ENCODE assay signal across 14 cellular contexts in the genomic region with DNA sequence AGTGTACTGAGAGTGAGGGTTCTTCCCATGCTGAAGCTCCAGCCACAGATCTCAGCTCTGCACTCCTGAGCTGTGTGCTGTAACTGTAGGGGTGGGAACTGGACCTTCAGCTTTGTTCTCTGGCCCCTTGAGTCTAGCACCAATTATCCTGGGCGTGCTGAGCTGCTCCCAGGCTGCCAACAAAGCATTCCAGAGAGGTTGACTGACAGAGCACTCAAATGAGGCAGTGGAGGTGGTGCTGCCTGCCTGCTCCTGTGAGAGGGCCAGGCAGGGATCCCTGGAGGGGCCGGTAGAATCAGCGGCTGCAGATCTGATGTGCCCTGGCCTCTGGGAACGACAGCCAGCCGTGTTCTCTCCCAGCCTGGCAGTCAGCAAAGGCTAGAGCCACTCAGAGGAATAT.
"Had no signal": no experiment of that assay in that cellular context is flagged by ENCODE, and none has a peak within 500 bp of the region (broad histone marks: within the 10 kb centered on the region; RNA-seq: fewer than 3 reads in every experiment).

No MANE protein-coding gene starts in this region.

- H3K4me3 Mint-ChIP-seq: activated CD4-positive, alpha-beta T cell treated with anti-CD3 and anti-CD28 coated beads, Interleukin-2, amount 10 ng/mL, durations not matched to agents 24 days and 14 days; activated naive CD8-positive, alpha-beta T cell treated with anti-CD3 and anti-CD28 coated beads, Interleukin-2, amount 10 ng/mL, durations not matched to agents 7 days and 5 days; activated T-helper 1 cell treated with anti-CD3 and anti-CD28 coated beads, Interleukin-12 subunit alpha, Interleukin-12 subunit beta, Interleukin-2, Interleukin-4 antibody, amounts not matched to agents 30 ng/mL and 10 ng/mL and 1 ng/mL, durations not matched to agents 14 hours and 24 hours and 36 hours; brain; central memory CD8-positive, alpha-beta T cell; stimulated activated effector memory CD8-positive, alpha-beta T cell treated with anti-CD3 and anti-CD28 coated beads, Interleukin-12 subunit alpha, Interleukin-12 subunit beta, amount 100 ng/mL, for 72 hours had no signal

- H3K27me3 Mint-ChIP-seq: activated CD4-positive, alpha-beta T cell treated with anti-CD3 and anti-CD28 coated beads, Interleukin-2, amount 10 ng/mL, durations not matched to agents 24 days and 14 days; activated naive CD8-positive, alpha-beta T cell treated with anti-CD3 and anti-CD28 coated beads, Interleukin-2, amount 10 ng/mL, durations not matched to agents 7 days and 5 days; central memory CD8-positive, alpha-beta T cell; naive thymus-derived CD8-positive, alpha-beta T cell had no signal

- H3K27ac ChIP-seq: epithelial cell of prostate, heart left ventricle had no signal

- H3K27ac Mint-ChIP-seq: activated CD4-positive, alpha-beta T cell treated with anti-CD3 and anti-CD28 coated beads, Interleukin-2, amount 10 ng/mL, durations not matched to agents 24 days and 14 days; activated naive CD8-positive, alpha-beta T cell treated with anti-CD3 and anti-CD28 coated beads, Interleukin-2, amount 10 ng/mL, durations not matched to agents 7 days and 5 days; activated T-helper 1 cell treated with anti-CD3 and anti-CD28 coated beads, Interleukin-12 subunit alpha, Interleukin-12 subunit beta, Interleukin-2, Interleukin-4 antibody, amounts not matched to agents 30 ng/mL and 10 ng/mL and 1 ng/mL, durations not matched to agents 14 hours and 24 hours and 36 hours; naive thymus-derived CD8-positive, alpha-beta T cell; stimulated activated effector memory CD8-positive, alpha-beta T cell treated with anti-CD3 and anti-CD28 coated beads, Interleukin-12 subunit alpha, Interleukin-12 subunit beta, amount 100 ng/mL, for 72 hours had no signal

- H3K4me1 Mint-ChIP-seq: activated CD4-positive, alpha-beta T cell treated with anti-CD3 and anti-CD28 coated beads, Interleukin-2, amount 10 ng/mL, durations not matched to agents 24 days and 14 days; activated naive CD8-positive, alpha-beta T cell treated with anti-CD3 and anti-CD28 coated beads, Interleukin-2, amount 10 ng/mL, durations not matched to agents 7 days and 5 days; brain; central memory CD8-positive, alpha-beta T cell; naive thymus-derived CD8-positive, alpha-beta T cell; stimulated activated effector memory CD8-positive, alpha-beta T cell treated with anti-CD3 and anti-CD28 coated beads, Interleukin-12 subunit alpha, Interleukin-12 subunit beta, amount 100 ng/mL, for 72 hours had no signal

- DNase-seq: activated CD4-positive, alpha-beta T cell treated with anti-CD3 and anti-CD28 coated beads, Interleukin-2, amount 10 ng/mL, durations not matched to agents 24 days and 14 days; activated CD4-positive, CD25-positive, alpha-beta regulatory T cell; activated naive CD8-positive, alpha-beta T cell treated with anti-CD3 and anti-CD28 coated beads, Interleukin-2, amount 10 ng/mL, durations not matched to agents 7 days and 5 days; cortex of kidney; effector memory CD4-positive, alpha-beta T cell; heart left ventricle; naive thymus-derived CD8-positive, alpha-beta T cell; posterior cingulate gyrus; retina had no signal

- H3K36me3 ChIP-seq: heart left ventricle had no signal

- H3K9me3 Mint-ChIP-seq: activated naive CD8-positive, alpha-beta T cell treated with anti-CD3 and anti-CD28 coated beads, Interleukin-2, amount 10 ng/mL, durations not matched to agents 7 days and 5 days; activated T-helper 1 cell treated with anti-CD3 and anti-CD28 coated beads, Interleukin-12 subunit alpha, Interleukin-12 subunit beta, Interleukin-2, Interleukin-4 antibody, amounts not matched to agents 30 ng/mL and 10 ng/mL and 1 ng/mL, durations not matched to agents 14 hours and 24 hours and 36 hours; brain had no signal

- H3K4me3 ChIP-seq: heart left ventricle had no signal

- H3K4me1 ChIP-seq: heart left ventricle had no signal

- H3K36me3 Mint-ChIP-seq: activated naive CD8-positive, alpha-beta T cell treated with anti-CD3 and anti-CD28 coated beads, Interleukin-2, amount 10 ng/mL, durations not matched to agents 7 days and 5 days; brain; naive thymus-derived CD8-positive, alpha-beta T cell; stimulated activated effector memory CD8-positive, alpha-beta T cell treated with anti-CD3 and anti-CD28 coated beads, Interleukin-12 subunit alpha, Interleukin-12 subunit beta, amount 100 ng/mL, for 72 hours had no signal

- H3K27me3 ChIP-seq: heart left ventricle had no signal
